ENCODE assay signal across 8 cellular contexts in genomic region chr15:84600331-84600686, GRCh38. TPM values are rescaled to one million over a fixed set of nuclear protein-coding genes. Genes with fewer than 3 reads are reported as not detected.
DNase-seq lines count a peak whose midpoint lies in the region; ATAC-seq, FAIRE-seq and TF ChIP-seq lines count a peak whose summit lies in the region.

No MANE protein-coding gene starts in this region.

- TF ChIP-seq RAD21 in liver (IDR thresholded peaks at IDR 0.05) = no peak

- peak overlapping the region in 1 of 2 donors; percentile 86 for H3K9ac ChIP-seq in liver (ENCODE audit: low read depth in 1 of 2, low read length in 2 of 2)

- H3K27me3 Mint-ChIP-seq in WTC11 (ENCODE audit: low read depth) = no peaks in the 10 kb centered on the region; the same call in 1 of the 2 replicates
- H3K27me3 Mint-ChIP-seq in dendritic cell treated with granulocyte-macrophage colony-stimulating factor and Interleukin-4, amounts not matched to agents 40 ng/mL and 50 ng/mL, for 4 days = no peaks in the 10 kb centered on the region

- no peak for TF ChIP-seq POLR2A in GM12892 (IDR thresholded peaks at IDR 0.05; ENCODE audit: low read depth, low read length)

- ATAC-seq in HG03064 (IDR thresholded peaks at IDR 0.05; ENCODE audit: low read depth, unreplicated experiment) = peak; percentile 6
- peak; percentile 17 for ATAC-seq in WTC11

- under 1% methylated on average over 20 of the region's 20 CpGs for WGBS in liver

- POLR2A ChIA-PET in WTC11 (lab: Charles Lee) = interaction anchor here (0.6 to 3.0 kb wide), 5 partner anchors 16 to 43 kb away, joined by 3 to 14 read pairs (median 4); no protein-coding TSS in a partner anchor

- intact Hi-C loops in dendritic cell treated with granulocyte-macrophage colony-stimulating factor and Interleukin-4, amounts not matched to agents 40 ng/mL and 50 ng/mL, for 4 days (cut with micrococcal nuclease) = loop anchor here (1.0 kb wide), 2 partner anchors 31 to 116 kb away; partner anchors contain the start of gene SEC11A

- H3K27ac Mint-ChIP-seq in WTC11 = no peak overlapping the region
- H3K27ac Mint-ChIP-seq in dendritic cell treated with granulocyte-macrophage colony-stimulating factor and Interleukin-4, amounts not matched to agents 40 ng/mL and 50 ng/mL, for 4 days = peak overlapping the region; percentile 91

- H3K4me1 ChIP-seq in liver (ENCODE audit: control insufficient read depth in 4 of 4, insufficient read depth in 4 of 4, low read length in 3 of 4) = peaks cover 1 to 28% (median 10%) of the 10 kb centered on the region in 4 donors

- peaks cover 13% of the 10 kb centered on the region for H3K36me3 Mint-ChIP-seq in WTC11
- H3K36me3 Mint-ChIP-seq in dendritic cell treated with granulocyte-macrophage colony-stimulating factor and Interleukin-4, amounts not matched to agents 40 ng/mL and 50 ng/mL, for 4 days (ENCODE audit: low read depth) = peaks cover 28% of the 10 kb centered on the region

- no peak for DNase-seq in GM12892 (ENCODE audit: insufficient read length)
- peak; percentile 54 for DNase-seq in NCI-H2196 treated with DMSO at 0.1 percent for 48 hours (lab: John Stamatoyannopoulos, UW; ENCODE audit: unreplicated experiment)
- peak; percentile 74 for DNase-seq in WTC11 (ENCODE audit: low spot score)
- peak; percentile 54 for DNase-seq in stimulated activated CD4-positive, alpha-beta T cell treated with anti-CD3 and anti-CD28 coated beads, Interleukin-4, amount 100 ng/mL, for 1 hour
- DNase-seq in GM19238 (ENCODE audit: insufficient read length, low spot score) = no peak

- H3K4me1 Mint-ChIP-seq in WTC11 = peaks cover 39% of the 10 kb centered on the region
- H3K4me1 Mint-ChIP-seq in dendritic cell treated with granulocyte-macrophage colony-stimulating factor and Interleukin-4, amounts not matched to agents 40 ng/mL and 50 ng/mL, for 4 days (ENCODE audit: low read depth) = peaks cover 67% of the 10 kb centered on the region

- no peaks in the 10 kb centered on the region for H3K9me3 Mint-ChIP-seq in WTC11
- H3K9me3 Mint-ChIP-seq in dendritic cell treated with granulocyte-macrophage colony-stimulating factor and Interleukin-4, amounts not matched to agents 40 ng/mL and 50 ng/mL, for 4 days = no peaks in the 10 kb centered on the region

- no peak for TF ChIP-seq CTCF in WTC11 (IDR thresholded peaks at IDR 0.05)
- no peak for TF ChIP-seq CTCF in liver (IDR thresholded peaks at IDR 0.05; ENCODE audit: low read depth, low read length, missing input control)

- H3K4me3 ChIP-seq in liver (ENCODE audit: low read depth in 1 of 3, low read length in 3 of 3) = peak overlapping the region; percentile 83 to 96 (median 90)

- peak; percentile 9 for FAIRE-seq in GM12892 (lab: Jason Lieb, UNC)

- H3K4me3 Mint-ChIP-seq in WTC11 = peak overlapping the region; percentile 87
- peak overlapping the region; percentile 97 for H3K4me3 Mint-ChIP-seq in dendritic cell treated with granulocyte-macrophage colony-stimulating factor and Interleukin-4, amounts not matched to agents 40 ng/mL and 50 ng/mL, for 4 days

- no peaks in the 10 kb centered on the region for H3K27me3 ChIP-seq in liver (ENCODE audit: control insufficient read depth in 4 of 4, insufficient read depth in 4 of 4, low read length in 3 of 4)

- no peaks in the 10 kb centered on the region for H3K9me3 ChIP-seq in liver (ENCODE audit: control insufficient read depth in 4 of 4, low read length in 3 of 4)

- H3K36me3 ChIP-seq in liver (ENCODE audit: control insufficient read depth in 4 of 4, insufficient read depth in 3 of 4, low read depth in 1 of 4, low read length in 3 of 4) = peaks cover 0 to 5% (median 2%) of the 10 kb centered on the region in 4 donors

- CTCF ChIA-PET in WTC11 (lab: Charles Lee) = interaction anchor here (1.7 to 5.0 kb wide), 5 partner anchors 12 to 56 kb away, joined by 5 to 139 read pairs (median 63); partner anchors contain the start of genes NMB and WDR73

- peak overlapping the region; percentile 56 to 77 for H3K27ac ChIP-seq in liver (ENCODE audit: low read depth in 1 of 2, low read length in 2 of 2)

TF ChIP-seq in WTC11, 78 proteins besides CTCF, POLR2A, EP300 and RAD21 (continues in another document):
- TF ChIP-seq CREB1 (CRISPR knock-in tag; IDR thresholded peaks at IDR 0.05) (peak; percentile 58), IRF2 (CRISPR knock-in tag; IDR thresholded peaks at IDR 0.05; ENCODE audit: borderline replicate concordance, low read depth) (no peak), ESRRA (CRISPR knock-in tag; IDR thresholded peaks at IDR 0.05; ENCODE audit: borderline replicate concordance) (no peak), GTF2I (CRISPR knock-in tag; conservative IDR thresholded peaks at IDR 0.05) (no peak), ZNF263 (CRISPR knock-in tag; IDR thresholded peaks at IDR 0.05; ENCODE audit: low read depth) (no peak), ERG (CRISPR knock-in tag; IDR thresholded peaks at IDR 0.05) (no peak), TP53 (CRISPR knock-in tag; IDR thresholded peaks at IDR 0.05) (no peak)
- TF ChIP-seq, protein P1, sequence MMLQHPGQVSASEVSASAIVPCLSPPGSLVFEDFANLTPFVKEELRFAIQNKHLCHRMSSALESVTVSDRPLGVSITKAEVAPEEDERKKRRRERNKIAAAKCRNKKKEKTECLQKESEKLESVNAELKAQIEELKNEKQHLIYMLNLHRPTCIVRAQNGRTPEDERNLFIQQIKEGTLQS (CRISPR knock-in tag; conservative IDR thresholded peaks at IDR 0.05) = no peak
- TF ChIP-seq, protein P2, sequence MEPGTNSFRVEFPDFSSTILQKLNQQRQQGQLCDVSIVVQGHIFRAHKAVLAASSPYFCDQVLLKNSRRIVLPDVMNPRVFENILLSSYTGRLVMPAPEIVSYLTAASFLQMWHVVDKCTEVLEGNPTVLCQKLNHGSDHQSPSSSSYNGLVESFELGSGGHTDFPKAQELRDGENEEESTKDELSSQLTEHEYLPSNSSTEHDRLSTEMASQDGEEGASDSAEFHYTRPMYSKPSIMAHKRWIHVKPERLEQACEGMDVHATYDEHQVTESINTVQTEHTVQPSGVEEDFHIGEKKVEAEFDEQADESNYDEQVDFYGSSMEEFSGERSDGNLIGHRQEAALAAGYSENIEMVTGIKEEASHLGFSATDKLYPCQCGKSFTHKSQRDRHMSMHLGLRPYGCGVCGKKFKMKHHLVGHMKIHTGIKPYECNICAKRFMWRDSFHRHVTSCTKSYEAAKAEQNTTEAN (CRISPR knock-in tag; IDR thresholded peaks at IDR 0.05) = no peak

TF ChIP-seq in liver, 16 proteins besides CTCF, POLR2A, EP300 and RAD21 (continues in another document):
- TF ChIP-seq MAX (IDR thresholded peaks at IDR 0.05) (peak; percentile 88), NR2F2 (IDR thresholded peaks at IDR 0.05) (no peak), ZBTB33 (IDR thresholded peaks at IDR 0.05) (no peak), TAF1 (conservative IDR thresholded peaks at IDR 0.05) (no peak), HNF4G (IDR thresholded peaks at IDR 0.05) (no peak), JUND (IDR thresholded peaks at IDR 0.05) (no peak)
- TF ChIP-seq, protein P3, sequence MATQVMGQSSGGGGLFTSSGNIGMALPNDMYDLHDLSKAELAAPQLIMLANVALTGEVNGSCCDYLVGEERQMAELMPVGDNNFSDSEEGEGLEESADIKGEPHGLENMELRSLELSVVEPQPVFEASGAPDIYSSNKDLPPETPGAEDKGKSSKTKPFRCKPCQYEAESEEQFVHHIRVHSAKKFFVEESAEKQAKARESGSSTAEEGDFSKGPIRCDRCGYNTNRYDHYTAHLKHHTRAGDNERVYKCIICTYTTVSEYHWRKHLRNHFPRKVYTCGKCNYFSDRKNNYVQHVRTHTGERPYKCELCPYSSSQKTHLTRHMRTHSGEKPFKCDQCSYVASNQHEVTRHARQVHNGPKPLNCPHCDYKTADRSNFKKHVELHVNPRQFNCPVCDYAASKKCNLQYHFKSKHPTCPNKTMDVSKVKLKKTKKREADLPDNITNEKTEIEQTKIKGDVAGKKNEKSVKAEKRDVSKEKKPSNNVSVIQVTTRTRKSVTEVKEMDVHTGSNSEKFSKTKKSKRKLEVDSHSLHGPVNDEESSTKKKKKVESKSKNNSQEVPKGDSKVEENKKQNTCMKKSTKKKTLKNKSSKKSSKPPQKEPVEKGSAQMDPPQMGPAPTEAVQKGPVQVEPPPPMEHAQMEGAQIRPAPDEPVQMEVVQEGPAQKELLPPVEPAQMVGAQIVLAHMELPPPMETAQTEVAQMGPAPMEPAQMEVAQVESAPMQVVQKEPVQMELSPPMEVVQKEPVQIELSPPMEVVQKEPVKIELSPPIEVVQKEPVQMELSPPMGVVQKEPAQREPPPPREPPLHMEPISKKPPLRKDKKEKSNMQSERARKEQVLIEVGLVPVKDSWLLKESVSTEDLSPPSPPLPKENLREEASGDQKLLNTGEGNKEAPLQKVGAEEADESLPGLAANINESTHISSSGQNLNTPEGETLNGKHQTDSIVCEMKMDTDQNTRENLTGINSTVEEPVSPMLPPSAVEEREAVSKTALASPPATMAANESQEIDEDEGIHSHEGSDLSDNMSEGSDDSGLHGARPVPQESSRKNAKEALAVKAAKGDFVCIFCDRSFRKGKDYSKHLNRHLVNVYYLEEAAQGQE (IDR thresholded peaks at IDR 0.05) = no peak

RNA-seq across cellular contexts. Expression of gene ZSCAN2, which starts 0.5 kb away (rescaled TPM):
- 10.1 TPM for polyA plus RNA-seq in GM12892 (2012; ENCODE audit: missing spikeins)
- total RNA-seq in WTC11 (2021) = 39.6 to 51.9 TPM (median 44.4 TPM) in 3 replicates
- 10 to 100 TPM in 1 of 2 donors, 1 to 10 TPM in 1; 6.9 to 11.0 TPM for total RNA-seq in liver
- polyA plus RNA-seq in liver = 1 to 10 TPM; 5.4 to 9.0 TPM

RNA-seq across cellular contexts. Expression of gene WDR73, which starts 53.8 kb away (rescaled TPM):
- polyA plus RNA-seq in GM12892 (2012; ENCODE audit: missing spikeins) = 15.7 TPM
- 21.2 to 22.6 TPM (median 21.4 TPM) in 3 replicates for total RNA-seq in WTC11 (2021)
- 10 to 100 TPM in 1 of 2 donors, 1 to 10 TPM in 1; 9.9 to 16.0 TPM for total RNA-seq in liver
- 10 to 100 TPM in 1 of 2 donors, 1 to 10 TPM in 1; 7.5 to 10.2 TPM for polyA plus RNA-seq in liver

RNA-seq across cellular contexts. Expression of gene NMB, which starts 57.7 kb away (rescaled TPM):
- 1.8 TPM for polyA plus RNA-seq in GM12892 (2012; ENCODE audit: missing spikeins)
- total RNA-seq in WTC11 (2021) (14.9 to 16.2 TPM (median 15.3 TPM) in 3 replicates), liver (1 to 10 TPM in 1 of 2 donors, under 1 TPM in 1; 0.59 to 1.1 TPM)
- 1 to 10 TPM; 1.2 to 1.8 TPM for polyA plus RNA-seq in liver

Comparison
In these comparisons a context has a peak if more than half of its experiments do, and no peak if none do; other contexts are left out.
1. DNase-seq: peak in NCI-H2196 treated with DMSO at 0.1 percent for 48 hours (single experiment), WTC11 (single experiment) and stimulated activated CD4-positive, alpha-beta T cell treated with anti-CD3 and anti-CD28 coated beads, Interleukin-4, amount 100 ng/mL, for 1 hour (single experiment); none in GM12892 (single experiment) and GM19238 (single experiment).